In genomic region chr1:154183045-154183968, GRCh38 we compare ENCODE assay signal across 1 cellular context.
TF ChIP-seq lines count a peak whose summit lies in the region.

No MANE protein-coding gene starts in this region.

TF ChIP-seq in HepG2, 621 proteins besides CTCF, POLR2A, EP300 and RAD21 (continued from another document and continues in another):
- TF ChIP-seq, protein P1, sequence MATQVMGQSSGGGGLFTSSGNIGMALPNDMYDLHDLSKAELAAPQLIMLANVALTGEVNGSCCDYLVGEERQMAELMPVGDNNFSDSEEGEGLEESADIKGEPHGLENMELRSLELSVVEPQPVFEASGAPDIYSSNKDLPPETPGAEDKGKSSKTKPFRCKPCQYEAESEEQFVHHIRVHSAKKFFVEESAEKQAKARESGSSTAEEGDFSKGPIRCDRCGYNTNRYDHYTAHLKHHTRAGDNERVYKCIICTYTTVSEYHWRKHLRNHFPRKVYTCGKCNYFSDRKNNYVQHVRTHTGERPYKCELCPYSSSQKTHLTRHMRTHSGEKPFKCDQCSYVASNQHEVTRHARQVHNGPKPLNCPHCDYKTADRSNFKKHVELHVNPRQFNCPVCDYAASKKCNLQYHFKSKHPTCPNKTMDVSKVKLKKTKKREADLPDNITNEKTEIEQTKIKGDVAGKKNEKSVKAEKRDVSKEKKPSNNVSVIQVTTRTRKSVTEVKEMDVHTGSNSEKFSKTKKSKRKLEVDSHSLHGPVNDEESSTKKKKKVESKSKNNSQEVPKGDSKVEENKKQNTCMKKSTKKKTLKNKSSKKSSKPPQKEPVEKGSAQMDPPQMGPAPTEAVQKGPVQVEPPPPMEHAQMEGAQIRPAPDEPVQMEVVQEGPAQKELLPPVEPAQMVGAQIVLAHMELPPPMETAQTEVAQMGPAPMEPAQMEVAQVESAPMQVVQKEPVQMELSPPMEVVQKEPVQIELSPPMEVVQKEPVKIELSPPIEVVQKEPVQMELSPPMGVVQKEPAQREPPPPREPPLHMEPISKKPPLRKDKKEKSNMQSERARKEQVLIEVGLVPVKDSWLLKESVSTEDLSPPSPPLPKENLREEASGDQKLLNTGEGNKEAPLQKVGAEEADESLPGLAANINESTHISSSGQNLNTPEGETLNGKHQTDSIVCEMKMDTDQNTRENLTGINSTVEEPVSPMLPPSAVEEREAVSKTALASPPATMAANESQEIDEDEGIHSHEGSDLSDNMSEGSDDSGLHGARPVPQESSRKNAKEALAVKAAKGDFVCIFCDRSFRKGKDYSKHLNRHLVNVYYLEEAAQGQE (IDR thresholded peaks at IDR 0.05; ENCODE audit: borderline replicate concordance in 1 of 2, low read depth in 1 of 2, low read length in 2 of 2): no peak
- TF ChIP-seq RFX5 (IDR thresholded peaks at IDR 0.05; ENCODE audit: low read depth, low read length): peak; percentile 76
- TF ChIP-seq ZNF644 (CRISPR knock-in tag; IDR thresholded peaks at IDR 0.05; ENCODE audit: low read depth): no peak
- peak; percentile 90 for TF ChIP-seq ATF1 (CRISPR knock-in tag; IDR thresholded peaks at IDR 0.05)
- no peak for TF ChIP-seq TRIM22 (IDR thresholded peaks at IDR 0.05)
- TF ChIP-seq SRSF1 (optimal IDR thresholded peaks at IDR 0.05; ENCODE audit: low read depth, low read length): peak; percentile 76
- TF ChIP-seq ZNF20 (CRISPR knock-in tag; IDR thresholded peaks at IDR 0.05): 0 out of 2 replicates have a peak, but pooled peaks have one; percentile 8
- 0 out of 2 replicates have a peak, but pooled peaks have one; percentile 16 for TF ChIP-seq FOXO4 (CRISPR knock-in tag; conservative IDR thresholded peaks at IDR 0.05)
- TF ChIP-seq HNRNPL (IDR thresholded peaks at IDR 0.05; ENCODE audit: low read depth, low read length): peak; percentile 69; the same call in 1 of the 2 replicates
- TF ChIP-seq ONECUT2 (CRISPR knock-in tag; IDR thresholded peaks at IDR 0.05): 0 out of 2 replicates have a peak, but pooled peaks have one; percentile 2
- TF ChIP-seq RFX1 (IDR thresholded peaks at IDR 0.05): peak; percentile 95
- 0 out of 2 replicates have a peak, but pooled peaks have one; percentile 47 for TF ChIP-seq ZFP37 (CRISPR knock-in tag; IDR thresholded peaks at IDR 0.05; ENCODE audit: borderline replicate concordance)
- no peak for TF ChIP-seq SUZ12 (IDR thresholded peaks at IDR 0.05; ENCODE audit: low read depth, low read length)
- TF ChIP-seq, protein P2, sequence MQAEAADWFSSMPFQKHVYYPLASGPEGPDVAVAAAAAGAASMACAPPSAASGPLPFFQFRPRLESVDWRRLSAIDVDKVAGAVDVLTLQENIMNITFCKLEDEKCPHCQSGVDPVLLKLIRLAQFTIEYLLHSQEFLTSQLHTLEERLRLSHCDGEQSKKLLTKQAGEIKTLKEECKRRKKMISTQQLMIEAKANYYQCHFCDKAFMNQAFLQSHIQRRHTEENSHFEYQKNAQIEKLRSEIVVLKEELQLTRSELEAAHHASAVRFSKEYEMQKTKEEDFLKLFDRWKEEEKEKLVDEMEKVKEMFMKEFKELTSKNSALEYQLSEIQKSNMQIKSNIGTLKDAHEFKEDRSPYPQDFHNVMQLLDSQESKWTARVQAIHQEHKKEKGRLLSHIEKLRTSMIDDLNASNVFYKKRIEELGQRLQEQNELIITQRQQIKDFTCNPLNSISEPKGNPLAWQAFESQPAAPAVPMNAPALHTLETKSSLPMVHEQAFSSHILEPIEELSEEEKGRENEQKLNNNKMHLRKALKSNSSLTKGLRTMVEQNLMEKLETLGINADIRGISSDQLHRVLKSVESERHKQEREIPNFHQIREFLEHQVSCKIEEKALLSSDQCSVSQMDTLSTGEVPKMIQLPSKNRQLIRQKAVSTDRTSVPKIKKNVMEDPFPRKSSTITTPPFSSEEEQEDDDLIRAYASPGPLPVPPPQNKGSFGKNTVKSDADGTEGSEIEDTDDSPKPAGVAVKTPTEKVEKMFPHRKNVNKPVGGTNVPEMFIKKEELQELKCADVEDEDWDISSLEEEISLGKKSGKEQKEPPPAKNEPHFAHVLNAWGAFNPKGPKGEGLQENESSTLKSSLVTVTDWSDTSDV (CRISPR knock-in tag; IDR thresholded peaks at IDR 0.05): no peak
- peak; percentile 43; the same call in 1 of the 2 replicates for TF ChIP-seq SRF (IDR thresholded peaks at IDR 0.05; ENCODE audit: low read depth, low read length)
- TF ChIP-seq CAMTA2 (CRISPR knock-in tag; IDR thresholded peaks at IDR 0.05; ENCODE audit: borderline replicate concordance): 0 out of 2 replicates have a peak, but pooled peaks have one; percentile 69
- TF ChIP-seq, protein P3, sequence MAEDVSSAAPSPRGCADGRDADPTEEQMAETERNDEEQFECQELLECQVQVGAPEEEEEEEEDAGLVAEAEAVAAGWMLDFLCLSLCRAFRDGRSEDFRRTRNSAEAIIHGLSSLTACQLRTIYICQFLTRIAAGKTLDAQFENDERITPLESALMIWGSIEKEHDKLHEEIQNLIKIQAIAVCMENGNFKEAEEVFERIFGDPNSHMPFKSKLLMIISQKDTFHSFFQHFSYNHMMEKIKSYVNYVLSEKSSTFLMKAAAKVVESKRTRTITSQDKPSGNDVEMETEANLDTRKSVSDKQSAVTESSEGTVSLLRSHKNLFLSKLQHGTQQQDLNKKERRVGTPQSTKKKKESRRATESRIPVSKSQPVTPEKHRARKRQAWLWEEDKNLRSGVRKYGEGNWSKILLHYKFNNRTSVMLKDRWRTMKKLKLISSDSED (CRISPR knock-in tag; IDR thresholded peaks at IDR 0.05): no peak
- TF ChIP-seq FOXK2 (IDR thresholded peaks at IDR 0.05): no peak
- TF ChIP-seq, protein P4, sequence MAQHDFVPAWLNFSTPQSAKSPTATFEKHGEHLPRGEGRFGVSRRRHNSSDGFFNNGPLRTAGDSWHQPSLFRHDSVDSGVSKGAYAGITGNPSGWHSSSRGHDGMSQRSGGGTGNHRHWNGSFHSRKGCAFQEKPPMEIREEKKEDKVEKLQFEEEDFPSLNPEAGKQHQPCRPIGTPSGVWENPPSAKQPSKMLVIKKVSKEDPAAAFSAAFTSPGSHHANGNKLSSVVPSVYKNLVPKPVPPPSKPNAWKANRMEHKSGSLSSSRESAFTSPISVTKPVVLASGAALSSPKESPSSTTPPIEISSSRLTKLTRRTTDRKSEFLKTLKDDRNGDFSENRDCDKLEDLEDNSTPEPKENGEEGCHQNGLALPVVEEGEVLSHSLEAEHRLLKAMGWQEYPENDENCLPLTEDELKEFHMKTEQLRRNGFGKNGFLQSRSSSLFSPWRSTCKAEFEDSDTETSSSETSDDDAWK (CRISPR knock-in tag; IDR thresholded peaks at IDR 0.05): no peak
- peak; percentile 72; the same call in 1 of the 2 replicates for TF ChIP-seq HOXA9 (CRISPR knock-in tag; IDR thresholded peaks at IDR 0.05; ENCODE audit: borderline replicate concordance)
- no peak for TF ChIP-seq ZNF362 (CRISPR knock-in tag; IDR thresholded peaks at IDR 0.05; ENCODE audit: borderline replicate concordance)
- no peak; the same call in 1 of the 2 replicates for TF ChIP-seq ZNF7 (CRISPR knock-in tag; IDR thresholded peaks at IDR 0.05)
- no peak; the same call in 1 of the 2 replicates for TF ChIP-seq SAFB2 (CRISPR knock-in tag; IDR thresholded peaks at IDR 0.05; ENCODE audit: borderline replicate concordance, low read depth)
- TF ChIP-seq ZMYM2 (CRISPR knock-in tag; IDR thresholded peaks at IDR 0.05): 0 out of 2 replicates have a peak, but pooled peaks have one; percentile 5
- TF ChIP-seq, protein P5, sequence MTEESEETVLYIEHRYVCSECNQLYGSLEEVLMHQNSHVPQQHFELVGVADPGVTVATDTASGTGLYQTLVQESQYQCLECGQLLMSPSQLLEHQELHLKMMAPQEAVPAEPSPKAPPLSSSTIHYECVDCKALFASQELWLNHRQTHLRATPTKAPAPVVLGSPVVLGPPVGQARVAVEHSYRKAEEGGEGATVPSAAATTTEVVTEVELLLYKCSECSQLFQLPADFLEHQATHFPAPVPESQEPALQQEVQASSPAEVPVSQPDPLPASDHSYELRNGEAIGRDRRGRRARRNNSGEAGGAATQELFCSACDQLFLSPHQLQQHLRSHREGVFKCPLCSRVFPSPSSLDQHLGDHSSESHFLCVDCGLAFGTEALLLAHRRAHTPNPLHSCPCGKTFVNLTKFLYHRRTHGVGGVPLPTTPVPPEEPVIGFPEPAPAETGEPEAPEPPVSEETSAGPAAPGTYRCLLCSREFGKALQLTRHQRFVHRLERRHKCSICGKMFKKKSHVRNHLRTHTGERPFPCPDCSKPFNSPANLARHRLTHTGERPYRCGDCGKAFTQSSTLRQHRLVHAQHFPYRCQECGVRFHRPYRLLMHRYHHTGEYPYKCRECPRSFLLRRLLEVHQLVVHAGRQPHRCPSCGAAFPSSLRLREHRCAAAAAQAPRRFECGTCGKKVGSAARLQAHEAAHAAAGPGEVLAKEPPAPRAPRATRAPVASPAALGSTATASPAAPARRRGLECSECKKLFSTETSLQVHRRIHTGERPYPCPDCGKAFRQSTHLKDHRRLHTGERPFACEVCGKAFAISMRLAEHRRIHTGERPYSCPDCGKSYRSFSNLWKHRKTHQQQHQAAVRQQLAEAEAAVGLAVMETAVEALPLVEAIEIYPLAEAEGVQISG (CRISPR knock-in tag; IDR thresholded peaks at IDR 0.05): peak; percentile 92
- TF ChIP-seq TEF (CRISPR knock-in tag; IDR thresholded peaks at IDR 0.05): no peak
- TF ChIP-seq TCF7 (IDR thresholded peaks at IDR 0.05; ENCODE audit: low read depth): no peak
- peak; percentile 88 for TF ChIP-seq RFX3 (CRISPR knock-in tag; IDR thresholded peaks at IDR 0.05)
- TF ChIP-seq ZNF121 (CRISPR knock-in tag; IDR thresholded peaks at IDR 0.05): no peak
- no peak for TF ChIP-seq DPF2 (CRISPR knock-in tag; IDR thresholded peaks at IDR 0.05; ENCODE audit: borderline replicate concordance, low read depth)
- TF ChIP-seq FOSL2 (CRISPR knock-in tag; IDR thresholded peaks at IDR 0.05): peak; percentile 32; the same call in 1 of the 2 replicates
- TF ChIP-seq SYNCRIP (IDR thresholded peaks at IDR 0.05; ENCODE audit: insufficient read depth, low read depth, low read length): no peak
- peak; percentile 59; the same call in 1 of the 2 replicates for TF ChIP-seq HES4 (CRISPR knock-in tag; IDR thresholded peaks at IDR 0.05; ENCODE audit: borderline replicate concordance)
- 0 out of 2 replicates have a peak, but pooled peaks have one; percentile 78 for TF ChIP-seq KLF9 (CRISPR knock-in tag; IDR thresholded peaks at IDR 0.05; ENCODE audit: low read depth)
- TF ChIP-seq THAP7 (CRISPR knock-in tag; IDR thresholded peaks at IDR 0.05): peak; percentile 89
- TF ChIP-seq ZNF281 (CRISPR knock-in tag; IDR thresholded peaks at IDR 0.05; ENCODE audit: borderline replicate concordance): peak; percentile 18; the same call in 1 of the 2 replicates
